1 cellular context compared by ENCODE assay signal in the genomic region with DNA sequence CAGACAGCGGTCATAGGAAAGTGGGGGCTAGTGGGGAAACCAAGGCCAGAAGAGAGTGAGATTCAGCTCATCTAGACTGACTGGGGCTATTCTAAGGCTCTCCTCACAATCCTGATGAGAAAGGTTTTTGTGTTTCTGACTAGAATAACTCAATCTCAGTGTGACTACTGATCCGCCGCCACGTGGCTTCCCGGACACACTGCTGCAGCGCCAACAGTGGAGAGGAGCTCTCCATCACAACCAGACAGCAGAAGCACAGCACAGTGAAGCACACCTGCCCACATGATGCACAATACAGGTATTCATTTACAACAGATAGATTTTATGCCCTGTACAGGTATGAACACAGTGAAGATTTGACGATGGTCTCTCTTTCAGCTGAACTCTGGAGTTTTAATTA.
TF ChIP-seq lines count a peak whose summit lies in the region.

No MANE protein-coding gene starts in this region.

TF ChIP-seq in K562, 482 proteins besides CTCF, POLR2A, EP300 and RAD21:
- TF ChIP-seq, protein P1, sequence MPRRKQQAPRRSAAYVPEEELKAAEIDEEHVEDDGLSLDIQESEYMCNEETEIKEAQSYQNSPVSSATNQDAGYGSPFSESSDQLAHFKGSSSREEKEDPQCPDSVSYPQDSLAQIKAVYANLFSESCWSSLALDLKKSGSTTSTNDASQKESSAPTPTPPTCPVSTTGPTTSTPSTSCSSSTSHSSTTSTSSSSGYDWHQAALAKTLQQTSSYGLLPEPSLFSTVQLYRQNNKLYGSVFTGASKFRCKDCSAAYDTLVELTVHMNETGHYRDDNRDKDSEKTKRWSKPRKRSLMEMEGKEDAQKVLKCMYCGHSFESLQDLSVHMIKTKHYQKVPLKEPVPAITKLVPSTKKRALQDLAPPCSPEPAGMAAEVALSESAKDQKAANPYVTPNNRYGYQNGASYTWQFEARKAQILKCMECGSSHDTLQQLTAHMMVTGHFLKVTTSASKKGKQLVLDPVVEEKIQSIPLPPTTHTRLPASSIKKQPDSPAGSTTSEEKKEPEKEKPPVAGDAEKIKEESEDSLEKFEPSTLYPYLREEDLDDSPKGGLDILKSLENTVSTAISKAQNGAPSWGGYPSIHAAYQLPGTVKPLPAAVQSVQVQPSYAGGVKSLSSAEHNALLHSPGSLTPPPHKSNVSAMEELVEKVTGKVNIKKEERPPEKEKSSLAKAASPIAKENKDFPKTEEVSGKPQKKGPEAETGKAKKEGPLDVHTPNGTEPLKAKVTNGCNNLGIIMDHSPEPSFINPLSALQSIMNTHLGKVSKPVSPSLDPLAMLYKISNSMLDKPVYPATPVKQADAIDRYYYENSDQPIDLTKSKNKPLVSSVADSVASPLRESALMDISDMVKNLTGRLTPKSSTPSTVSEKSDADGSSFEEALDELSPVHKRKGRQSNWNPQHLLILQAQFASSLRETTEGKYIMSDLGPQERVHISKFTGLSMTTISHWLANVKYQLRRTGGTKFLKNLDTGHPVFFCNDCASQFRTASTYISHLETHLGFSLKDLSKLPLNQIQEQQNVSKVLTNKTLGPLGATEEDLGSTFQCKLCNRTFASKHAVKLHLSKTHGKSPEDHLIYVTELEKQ (CRISPR knock-in tag; IDR thresholded peaks at IDR 0.05), result no peak
- TF ChIP-seq, protein P2, sequence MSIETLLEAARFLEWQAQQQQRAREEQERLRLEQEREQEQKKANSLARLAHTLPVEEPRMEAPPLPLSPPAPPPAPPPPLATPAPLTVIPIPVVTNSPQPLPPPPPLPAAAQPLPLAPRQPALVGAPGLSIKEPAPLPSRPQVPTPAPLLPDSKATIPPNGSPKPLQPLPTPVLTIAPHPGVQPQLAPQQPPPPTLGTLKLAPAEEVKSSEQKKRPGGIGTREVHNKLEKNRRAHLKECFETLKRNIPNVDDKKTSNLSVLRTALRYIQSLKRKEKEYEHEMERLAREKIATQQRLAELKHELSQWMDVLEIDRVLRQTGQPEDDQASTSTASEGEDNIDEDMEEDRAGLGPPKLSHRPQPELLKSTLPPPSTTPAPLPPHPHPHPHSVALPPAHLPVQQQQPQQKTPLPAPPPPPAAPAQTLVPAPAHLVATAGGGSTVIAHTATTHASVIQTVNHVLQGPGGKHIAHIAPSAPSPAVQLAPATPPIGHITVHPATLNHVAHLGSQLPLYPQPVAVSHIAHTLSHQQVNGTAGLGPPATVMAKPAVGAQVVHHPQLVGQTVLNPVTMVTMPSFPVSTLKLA (conservative IDR thresholded peaks at IDR 0.05), result no peak
- TF ChIP-seq, protein P3, sequence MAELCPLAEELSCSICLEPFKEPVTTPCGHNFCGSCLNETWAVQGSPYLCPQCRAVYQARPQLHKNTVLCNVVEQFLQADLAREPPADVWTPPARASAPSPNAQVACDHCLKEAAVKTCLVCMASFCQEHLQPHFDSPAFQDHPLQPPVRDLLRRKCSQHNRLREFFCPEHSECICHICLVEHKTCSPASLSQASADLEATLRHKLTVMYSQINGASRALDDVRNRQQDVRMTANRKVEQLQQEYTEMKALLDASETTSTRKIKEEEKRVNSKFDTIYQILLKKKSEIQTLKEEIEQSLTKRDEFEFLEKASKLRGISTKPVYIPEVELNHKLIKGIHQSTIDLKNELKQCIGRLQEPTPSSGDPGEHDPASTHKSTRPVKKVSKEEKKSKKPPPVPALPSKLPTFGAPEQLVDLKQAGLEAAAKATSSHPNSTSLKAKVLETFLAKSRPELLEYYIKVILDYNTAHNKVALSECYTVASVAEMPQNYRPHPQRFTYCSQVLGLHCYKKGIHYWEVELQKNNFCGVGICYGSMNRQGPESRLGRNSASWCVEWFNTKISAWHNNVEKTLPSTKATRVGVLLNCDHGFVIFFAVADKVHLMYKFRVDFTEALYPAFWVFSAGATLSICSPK (IDR thresholded peaks at IDR 0.05; ENCODE audit: borderline replicate concordance), result no peak
- no peak for TF ChIP-seq ZSCAN32 (CRISPR knock-in tag; IDR thresholded peaks at IDR 0.05)
- TF ChIP-seq, protein P4, sequence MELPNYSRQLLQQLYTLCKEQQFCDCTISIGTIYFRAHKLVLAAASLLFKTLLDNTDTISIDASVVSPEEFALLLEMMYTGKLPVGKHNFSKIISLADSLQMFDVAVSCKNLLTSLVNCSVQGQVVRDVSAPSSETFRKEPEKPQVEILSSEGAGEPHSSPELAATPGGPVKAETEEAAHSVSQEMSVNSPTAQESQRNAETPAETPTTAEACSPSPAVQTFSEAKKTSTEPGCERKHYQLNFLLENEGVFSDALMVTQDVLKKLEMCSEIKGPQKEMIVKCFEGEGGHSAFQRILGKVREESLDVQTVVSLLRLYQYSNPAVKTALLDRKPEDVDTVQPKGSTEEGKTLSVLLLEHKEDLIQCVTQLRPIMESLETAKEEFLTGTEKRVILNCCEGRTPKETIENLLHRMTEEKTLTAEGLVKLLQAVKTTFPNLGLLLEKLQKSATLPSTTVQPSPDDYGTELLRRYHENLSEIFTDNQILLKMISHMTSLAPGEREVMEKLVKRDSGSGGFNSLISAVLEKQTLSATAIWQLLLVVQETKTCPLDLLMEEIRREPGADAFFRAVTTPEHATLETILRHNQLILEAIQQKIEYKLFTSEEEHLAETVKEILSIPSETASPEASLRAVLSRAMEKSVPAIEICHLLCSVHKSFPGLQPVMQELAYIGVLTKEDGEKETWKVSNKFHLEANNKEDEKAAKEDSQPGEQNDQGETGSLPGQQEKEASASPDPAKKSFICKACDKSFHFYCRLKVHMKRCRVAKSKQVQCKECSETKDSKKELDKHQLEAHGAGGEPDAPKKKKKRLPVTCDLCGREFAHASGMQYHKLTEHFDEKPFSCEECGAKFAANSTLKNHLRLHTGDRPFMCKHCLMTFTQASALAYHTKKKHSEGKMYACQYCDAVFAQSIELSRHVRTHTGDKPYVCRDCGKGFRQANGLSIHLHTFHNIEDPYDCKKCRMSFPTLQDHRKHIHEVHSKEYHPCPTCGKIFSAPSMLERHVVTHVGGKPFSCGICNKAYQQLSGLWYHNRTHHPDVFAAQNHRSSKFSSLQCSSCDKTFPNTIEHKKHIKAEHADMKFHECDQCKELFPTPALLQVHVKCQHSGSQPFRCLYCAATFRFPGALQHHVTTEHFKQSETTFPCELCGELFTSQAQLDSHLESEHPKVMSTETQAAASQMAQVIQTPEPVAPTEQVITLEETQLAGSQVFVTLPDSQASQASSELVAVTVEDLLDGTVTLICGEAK (IDR thresholded peaks at IDR 0.05), result no peak
- TF ChIP-seq, protein P4 (CRISPR knock-in tag; IDR thresholded peaks at IDR 0.05), result no peak
- no peak for TF ChIP-seq CTBP1 (IDR thresholded peaks at IDR 0.05; ENCODE audit: borderline replicate concordance)
- no peak for TF ChIP-seq ZNF24 (IDR thresholded peaks at IDR 0.05)
- no peak for TF ChIP-seq RUNX1 (IDR thresholded peaks at IDR 0.05; ENCODE audit: low read depth)
- no peak for TF ChIP-seq NUFIP1 (IDR thresholded peaks at IDR 0.05; ENCODE audit: partially characterized antibody)
- TF ChIP-seq, protein P5, sequence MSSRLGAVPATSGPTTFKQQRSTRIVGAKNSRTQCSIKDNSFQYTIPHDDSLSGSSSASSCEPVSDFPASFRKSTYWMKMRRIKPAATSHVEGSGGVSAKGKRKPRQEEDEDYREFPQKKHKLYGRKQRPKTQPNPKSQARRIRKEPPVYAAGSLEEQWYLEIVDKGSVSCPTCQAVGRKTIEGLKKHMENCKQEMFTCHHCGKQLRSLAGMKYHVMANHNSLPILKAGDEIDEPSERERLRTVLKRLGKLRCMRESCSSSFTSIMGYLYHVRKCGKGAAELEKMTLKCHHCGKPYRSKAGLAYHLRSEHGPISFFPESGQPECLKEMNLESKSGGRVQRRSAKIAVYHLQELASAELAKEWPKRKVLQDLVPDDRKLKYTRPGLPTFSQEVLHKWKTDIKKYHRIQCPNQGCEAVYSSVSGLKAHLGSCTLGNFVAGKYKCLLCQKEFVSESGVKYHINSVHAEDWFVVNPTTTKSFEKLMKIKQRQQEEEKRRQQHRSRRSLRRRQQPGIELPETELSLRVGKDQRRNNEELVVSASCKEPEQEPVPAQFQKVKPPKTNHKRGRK (tag; IDR thresholded peaks at IDR 0.05), result no peak
